1 cellular context compared by ENCODE assay signal in genomic region chr1:30902653-30903290, GRCh38.
TF ChIP-seq lines count a peak whose summit lies in the region.

No MANE protein-coding gene starts in this region.

TF ChIP-seq in GM23338, 12 proteins besides CTCF, POLR2A, EP300 and RAD21 (continued from another document):
- TF ChIP-seq, protein P1, sequence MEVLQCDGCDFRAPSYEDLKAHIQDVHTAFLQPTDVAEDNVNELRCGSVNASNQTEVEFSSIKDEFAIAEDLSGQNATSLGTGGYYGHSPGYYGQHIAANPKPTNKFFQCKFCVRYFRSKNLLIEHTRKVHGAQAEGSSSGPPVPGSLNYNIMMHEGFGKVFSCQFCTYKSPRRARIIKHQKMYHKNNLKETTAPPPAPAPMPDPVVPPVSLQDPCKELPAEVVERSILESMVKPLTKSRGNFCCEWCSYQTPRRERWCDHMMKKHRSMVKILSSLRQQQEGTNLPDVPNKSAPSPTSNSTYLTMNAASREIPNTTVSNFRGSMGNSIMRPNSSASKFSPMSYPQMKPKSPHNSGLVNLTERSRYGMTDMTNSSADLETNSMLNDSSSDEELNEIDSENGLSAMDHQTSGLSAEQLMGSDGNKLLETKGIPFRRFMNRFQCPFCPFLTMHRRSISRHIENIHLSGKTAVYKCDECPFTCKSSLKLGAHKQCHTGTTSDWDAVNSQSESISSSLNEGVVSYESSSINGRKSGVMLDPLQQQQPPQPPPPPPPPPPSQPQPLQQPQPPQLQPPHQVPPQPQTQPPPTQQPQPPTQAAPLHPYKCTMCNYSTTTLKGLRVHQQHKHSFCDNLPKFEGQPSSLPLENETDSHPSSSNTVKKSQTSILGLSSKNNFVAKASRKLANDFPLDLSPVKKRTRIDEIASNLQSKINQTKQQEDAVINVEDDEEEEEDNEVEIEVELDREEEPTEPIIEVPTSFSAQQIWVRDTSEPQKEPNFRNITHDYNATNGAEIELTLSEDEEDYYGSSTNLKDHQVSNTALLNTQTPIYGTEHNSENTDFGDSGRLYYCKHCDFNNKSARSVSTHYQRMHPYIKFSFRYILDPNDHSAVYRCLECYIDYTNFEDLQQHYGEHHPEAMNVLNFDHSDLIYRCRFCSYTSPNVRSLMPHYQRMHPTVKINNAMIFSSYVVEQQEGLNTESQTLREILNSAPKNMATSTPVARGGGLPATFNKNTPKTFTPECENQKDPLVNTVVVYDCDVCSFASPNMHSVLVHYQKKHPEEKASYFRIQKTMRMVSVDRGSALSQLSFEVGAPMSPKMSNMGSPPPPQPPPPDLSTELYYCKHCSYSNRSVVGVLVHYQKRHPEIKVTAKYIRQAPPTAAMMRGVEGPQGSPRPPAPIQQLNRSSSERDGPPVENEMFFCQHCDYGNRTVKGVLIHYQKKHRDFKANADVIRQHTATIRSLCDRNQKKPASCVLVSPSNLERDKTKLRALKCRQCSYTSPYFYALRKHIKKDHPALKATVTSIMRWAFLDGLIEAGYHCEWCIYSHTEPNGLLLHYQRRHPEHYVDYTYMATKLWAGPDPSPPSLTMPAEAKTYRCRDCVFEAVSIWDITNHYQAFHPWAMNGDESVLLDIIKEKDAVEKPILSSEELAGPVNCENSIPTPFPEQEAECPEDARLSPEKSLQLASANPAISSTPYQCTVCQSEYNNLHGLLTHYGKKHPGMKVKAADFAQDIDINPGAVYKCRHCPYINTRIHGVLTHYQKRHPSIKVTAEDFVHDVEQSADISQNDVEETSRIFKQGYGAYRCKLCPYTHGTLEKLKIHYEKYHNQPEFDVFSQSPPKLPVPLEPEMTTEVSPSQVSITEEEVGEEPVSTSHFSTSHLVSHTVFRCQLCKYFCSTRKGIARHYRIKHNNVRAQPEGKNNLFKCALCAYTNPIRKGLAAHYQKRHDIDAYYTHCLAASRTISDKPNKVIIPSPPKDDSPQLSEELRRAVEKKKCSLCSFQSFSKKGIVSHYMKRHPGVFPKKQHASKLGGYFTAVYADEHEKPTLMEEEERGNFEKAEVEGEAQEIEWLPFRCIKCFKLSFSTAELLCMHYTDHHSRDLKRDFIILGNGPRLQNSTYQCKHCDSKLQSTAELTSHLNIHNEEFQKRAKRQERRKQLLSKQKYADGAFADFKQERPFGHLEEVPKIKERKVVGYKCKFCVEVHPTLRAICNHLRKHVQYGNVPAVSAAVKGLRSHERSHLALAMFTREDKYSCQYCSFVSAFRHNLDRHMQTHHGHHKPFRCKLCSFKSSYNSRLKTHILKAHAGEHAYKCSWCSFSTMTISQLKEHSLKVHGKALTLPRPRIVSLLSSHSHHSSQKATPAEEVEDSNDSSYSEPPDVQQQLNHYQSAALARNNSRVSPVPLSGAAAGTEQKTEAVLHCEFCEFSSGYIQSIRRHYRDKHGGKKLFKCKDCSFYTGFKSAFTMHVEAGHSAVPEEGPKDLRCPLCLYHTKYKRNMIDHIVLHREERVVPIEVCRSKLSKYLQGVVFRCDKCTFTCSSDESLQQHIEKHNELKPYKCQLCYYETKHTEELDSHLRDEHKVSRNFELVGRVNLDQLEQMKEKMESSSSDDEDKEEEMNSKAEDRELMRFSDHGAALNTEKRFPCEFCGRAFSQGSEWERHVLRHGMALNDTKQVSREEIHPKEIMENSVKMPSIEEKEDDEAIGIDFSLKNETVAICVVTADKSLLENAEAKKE (CRISPR knock-in tag; IDR thresholded peaks at IDR 0.05), result no peak
- TF ChIP-seq REST (IDR thresholded peaks at IDR 0.05; ENCODE audit: unreplicated experiment) (no peak), EZH2 (IDR thresholded peaks at IDR 0.05; ENCODE audit: low read depth, unreplicated experiment) (no peak), EZH2phosphoT487 (IDR thresholded peaks at IDR 0.05; ENCODE audit: unreplicated experiment) (no peak), JUNB (IDR thresholded peaks at IDR 0.05; ENCODE audit: unreplicated experiment) (no peak), NANOG (IDR thresholded peaks at IDR 0.05; ENCODE audit: borderline replicate concordance) (no peak), POLR2AphosphoS5 (IDR thresholded peaks at IDR 0.05; ENCODE audit: low read depth) (no peak), CREB1 (CRISPR knock-in tag; IDR thresholded peaks at IDR 0.05; ENCODE audit: low read depth) (no peak)
